Comparison of ENCODE assay signal across 8 cellular contexts in genomic region chr1:100036718-100037664, GRCh38.
DNase-seq lines count a peak whose midpoint lies in the region; ATAC-seq and TF ChIP-seq lines count a peak whose summit lies in the region.

No MANE protein-coding gene starts in this region.

- no peaks in the 10 kb centered on the region for H3K27me3 ChIP-seq in SK-N-SH (ENCODE audit: insufficient read depth)

- WGBS in SK-N-SH (ENCODE audit: low lambda C conversion rate), result 34% methylated on average over 11 of the region's 11 CpGs

- peak overlapping the region; percentile 95 to 100 (median 100) for H3K27ac Mint-ChIP-seq in naive thymus-derived CD8-positive, alpha-beta T cell

- peaks cover 0 to 5% of the 10 kb centered on the region in 2 experiments; a peak in 2 of 4 replicates for H3K4me1 ChIP-seq in SK-N-SH (ENCODE audit: control insufficient read depth in 1 of 2, insufficient read depth in 2 of 2, low read depth in 1 of 2, low read length in 1 of 2)

- peak overlapping the region; percentile 90 to 99 (median 97) for H3K4me3 Mint-ChIP-seq in naive thymus-derived CD8-positive, alpha-beta T cell

- no peaks in the 10 kb centered on the region for H3K36me3 Mint-ChIP-seq in naive thymus-derived CD8-positive, alpha-beta T cell

- H3K36me3 ChIP-seq in SK-N-SH (replicated peaks in 1 of 2; ENCODE audit: control insufficient read depth in 1 of 2, insufficient read depth in 2 of 2, low read length in 1 of 2), result no peaks in the 10 kb centered on the region

- TF ChIP-seq CTCF in SK-N-SH (IDR thresholded peaks at IDR 0.05), result no peak

- H3K9me2 ChIP-seq in SK-N-SH, result no peaks in the 10 kb centered on the region

- peak overlapping the region; percentile 88 for H3K9ac ChIP-seq in SK-N-SH

- H3F3A ChIP-seq in SK-N-SH (replicated peaks; ENCODE audit: insufficient read depth), result peaks cover 13% of the 10 kb centered on the region

- H3K4me1 Mint-ChIP-seq in naive thymus-derived CD8-positive, alpha-beta T cell, result peaks cover 13 to 49% (median 39%) of the 10 kb centered on the region in 4 donors

- no peak for TF ChIP-seq RAD21 in SK-N-SH (IDR thresholded peaks at IDR 0.05; ENCODE audit: low read length)

- peak overlapping the region; percentile 67 to 89; a peak in 2 of 4 replicates for H3K27ac ChIP-seq in SK-N-SH (ENCODE audit: low read depth in 2 of 2, low read length in 1 of 2)
- peak overlapping the region; percentile 90 for H3K27ac ChIP-seq in epithelial cell of prostate

- peak overlapping the region; percentile 85 for H2AFZ ChIP-seq in SK-N-SH (ENCODE audit: low read depth)

- H3K4me3 ChIP-seq in SK-N-SH (ENCODE audit: low read depth in 2 of 2, low read length in 1 of 2), result peak overlapping the region; percentile 71 to 94

- DNase-seq in Daoy (ENCODE audit: low read depth) (peak; percentile 62), SK-N-SH (peak; percentile 32), epithelial cell of prostate (ENCODE audit: low read depth, low spot score) (no peak)
- peak in 1 of 10 donors; percentile 18 for DNase-seq in naive thymus-derived CD8-positive, alpha-beta T cell
- DNase-seq in activated CD4-positive, alpha-beta T cell treated with anti-CD3 and anti-CD28 coated beads, Interleukin-2, amount 50 U/mL, for 1 hour, result no peak

- TF ChIP-seq EP300 in SK-N-SH (IDR thresholded peaks at IDR 0.05; ENCODE audit: borderline replicate concordance in 1 of 2, low read depth in 1 of 2, low read length in 1 of 2), result no peak

- no peaks in the 10 kb centered on the region for H3K9me3 Mint-ChIP-seq in naive thymus-derived CD8-positive, alpha-beta T cell

- ATAC-seq in HG03135 (IDR thresholded peaks at IDR 0.05; ENCODE audit: unreplicated experiment), result peak; percentile 2
- no peak for ATAC-seq in naive thymus-derived CD8-positive, alpha-beta T cell
- no peak for ATAC-seq in GM18870 (IDR thresholded peaks at IDR 0.05; ENCODE audit: unreplicated experiment)
- no peak for ATAC-seq in GM18873 (IDR thresholded peaks at IDR 0.05; ENCODE audit: low FRiP score, unreplicated experiment)

- H3K9me3 ChIP-seq in SK-N-SH, result no peaks in the 10 kb centered on the region

- H3K79me2 ChIP-seq in SK-N-SH (ENCODE audit: insufficient read depth), result peaks cover 47% of the 10 kb centered on the region

- CTCF ChIA-PET in SK-N-SH (lab: Yijun Ruan, JAX), result interaction anchor here (1.3 to 1.7 kb wide), 3 partner anchors 229 to 426 kb away, joined by 4 to 5 read pairs (median 5); no protein-coding TSS in a partner anchor

- H3K27me3 Mint-ChIP-seq in naive thymus-derived CD8-positive, alpha-beta T cell, result no peaks in the 10 kb centered on the region

- POLR2A ChIA-PET in SK-N-SH (lab: Yijun Ruan, JAX), result interaction anchor here (1.2 to 1.5 kb wide), 3 partner anchors 67 to 187 kb away, joined by 3 to 7 read pairs (median 5); partner anchors contain the start of genes AGL, SASS6, SLC35A3 and TRMT13
- POLR2A ChIA-PET in naive thymus-derived CD8-positive, alpha-beta T cell (lab: Charles Lee), result interaction anchor here (0.6 to 2.8 kb wide), 8 partner anchors 13 to 271 kb away, joined by 3 to 17 read pairs (median 6); partner anchors contain the start of genes AGL, DBT, FRRS1 and SASS6

- H3K4me2 ChIP-seq in SK-N-SH, result peak overlapping the region; percentile 68

- no peaks in the 10 kb centered on the region for H4K20me1 ChIP-seq in SK-N-SH (ENCODE audit: insufficient read depth)

TF ChIP-seq in SK-N-SH, 30 proteins besides CTCF, POLR2A, EP300 and RAD21:
- TF ChIP-seq, protein P1, sequence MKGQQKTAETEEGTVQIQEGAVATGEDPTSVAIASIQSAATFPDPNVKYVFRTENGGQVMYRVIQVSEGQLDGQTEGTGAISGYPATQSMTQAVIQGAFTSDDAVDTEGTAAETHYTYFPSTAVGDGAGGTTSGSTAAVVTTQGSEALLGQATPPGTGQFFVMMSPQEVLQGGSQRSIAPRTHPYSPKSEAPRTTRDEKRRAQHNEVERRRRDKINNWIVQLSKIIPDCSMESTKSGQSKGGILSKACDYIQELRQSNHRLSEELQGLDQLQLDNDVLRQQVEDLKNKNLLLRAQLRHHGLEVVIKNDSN (IDR thresholded peaks at IDR 0.05; ENCODE audit: borderline replicate concordance, low read depth), result no peak
- TF ChIP-seq GATA2 (CRISPR knock-in tag; IDR thresholded peaks at IDR 0.05) (no peak), GABPA (IDR thresholded peaks at IDR 0.05; ENCODE audit: low read depth) (no peak), CHD2 (IDR thresholded peaks at IDR 0.05; ENCODE audit: low read length, partially characterized antibody) (no peak), ZBTB33 (IDR thresholded peaks at IDR 0.05; ENCODE audit: borderline replicate concordance, low read depth) (no peak), IRF3 (IDR thresholded peaks at IDR 0.05; ENCODE audit: low read depth, low read length) (no peak), POLR2AphosphoS5 (IDR thresholded peaks at IDR 0.05; ENCODE audit: low read depth, low read length) (no peak), RCOR1 (IDR thresholded peaks at IDR 0.05; ENCODE audit: low read length) (no peak), TAF1 (IDR thresholded peaks at IDR 0.05; ENCODE audit: borderline replicate concordance, low read depth, low read length) (no peak), MAX (IDR thresholded peaks at IDR 0.05; ENCODE audit: low read depth) (no peak), JUND (IDR thresholded peaks at IDR 0.05) (no peak)
- TF ChIP-seq, protein P2, sequence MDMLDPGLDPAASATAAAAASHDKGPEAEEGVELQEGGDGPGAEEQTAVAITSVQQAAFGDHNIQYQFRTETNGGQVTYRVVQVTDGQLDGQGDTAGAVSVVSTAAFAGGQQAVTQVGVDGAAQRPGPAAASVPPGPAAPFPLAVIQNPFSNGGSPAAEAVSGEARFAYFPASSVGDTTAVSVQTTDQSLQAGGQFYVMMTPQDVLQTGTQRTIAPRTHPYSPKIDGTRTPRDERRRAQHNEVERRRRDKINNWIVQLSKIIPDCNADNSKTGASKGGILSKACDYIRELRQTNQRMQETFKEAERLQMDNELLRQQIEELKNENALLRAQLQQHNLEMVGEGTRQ (IDR thresholded peaks at IDR 0.05; ENCODE audit: borderline replicate concordance, low read depth, low read length), result no peak

Comparison
In these comparisons a context has a peak if more than half of its experiments do, and no peak if none do; other contexts are left out.
1. DNase-seq: peak in Daoy (single experiment) and SK-N-SH (single experiment); none in epithelial cell of prostate (single experiment) and activated CD4-positive, alpha-beta T cell treated with anti-CD3 and anti-CD28 coated beads, Interleukin-2, amount 50 U/mL, for 1 hour (single experiment).